ENCODE assay signal across 1 cellular context in genomic region chr17:75077072-75077489, GRCh38.
TF ChIP-seq lines count a peak whose summit lies in the region.

No MANE protein-coding gene starts in this region.

TF ChIP-seq in endothelial cell of umbilical vein, 7 proteins besides CTCF, POLR2A, EP300 and RAD21 (continued from another document):
- TF ChIP-seq MAX (IDR thresholded peaks at IDR 0.05; ENCODE audit: insufficient read depth, insufficient read length): no peak
TF ChIP-seq in endothelial cell of umbilical vein: peak in this region for 0.
